In genomic region chr13:99305180-99305965, GRCh38 we compare ENCODE assay signal across 1 cellular context.
A peak's percentile ranks its signal among the peaks of the same experiment; 100 is the strongest.
TF ChIP-seq lines count a peak whose summit lies in the region.

No MANE protein-coding gene starts in this region.

TF ChIP-seq in K562, 482 proteins besides CTCF, POLR2A, EP300 and RAD21:
- no peak for TF ChIP-seq PRPF4 (IDR thresholded peaks at IDR 0.05; ENCODE audit: insufficient read depth, low read depth, low read length, poor library complexity, severe bottlenecking)
- TF ChIP-seq E2F6 (IDR thresholded peaks at IDR 0.05; ENCODE audit: borderline replicate concordance in 1 of 2, extremely low read depth in 1 of 2, insufficient read depth in 1 of 2, insufficient read length in 1 of 2, low read depth in 1 of 2, low read length in 1 of 2, poor library complexity in 1 of 2, severe bottlenecking in 1 of 2) = peak in 1 of 2 experiments; percentile 17
- TF ChIP-seq LARP7 (IDR thresholded peaks at IDR 0.05) = no peak
- no peak for TF ChIP-seq CUX1 (CRISPR knock-in tag; IDR thresholded peaks at IDR 0.05)
- TF ChIP-seq ZBTB34 (CRISPR knock-in tag; IDR thresholded peaks at IDR 0.05) = no peak
- TF ChIP-seq RFX7 (CRISPR knock-in tag; IDR thresholded peaks at IDR 0.05) = no peak
- TF ChIP-seq ZNF609 (CRISPR knock-in tag; IDR thresholded peaks at IDR 0.05; ENCODE audit: borderline replicate concordance) = no peak
- no peak for TF ChIP-seq ZNF431 (CRISPR knock-in tag; IDR thresholded peaks at IDR 0.05)
- no peak for TF ChIP-seq ZNF174 (CRISPR knock-in tag; IDR thresholded peaks at IDR 0.05)
- no peak for TF ChIP-seq HBP1 (CRISPR knock-in tag; IDR thresholded peaks at IDR 0.05)
- TF ChIP-seq CBFA2T3 (IDR thresholded peaks at IDR 0.05) = peak; percentile 43; the same call in 1 of the 2 replicates
- TF ChIP-seq SPI1 (IDR thresholded peaks at IDR 0.05; ENCODE audit: borderline replicate concordance, low read depth, low read length) = no peak
- TF ChIP-seq ERF (CRISPR knock-in tag; IDR thresholded peaks at IDR 0.05) = no peak
- TF ChIP-seq CEBPB (tag; IDR thresholded peaks at IDR 0.05) = peak; percentile 45
- TF ChIP-seq AFF1 (IDR thresholded peaks at IDR 0.05; ENCODE audit: low read depth in 1 of 2, partially characterized antibody in 2 of 2) = no peak
